8 cellular contexts compared by ENCODE assay signal in genomic region chr3:66407281-66408218, GRCh38.
DNase-seq lines count a peak whose midpoint lies in the region; ATAC-seq and TF ChIP-seq lines count a peak whose summit lies in the region.

No MANE protein-coding gene starts in this region.

- H3K27me3 ChIP-seq in trophoblast cell (ENCODE audit: insufficient read depth, low read length): no peaks in the 10 kb centered on the region
- no peaks in the 10 kb centered on the region for H3K27me3 ChIP-seq in upper lobe of left lung

- no CpG with 5 or more reads among the region's 23 CpGs for WGBS in trophoblast cell (ENCODE audit: extremely low coverage, insufficient coverage, insufficient read length)
- WGBS in upper lobe of left lung, 2 donors: 62 to 72% methylated on average over 9 to 23 of the region's 23 CpGs

- no peak overlapping the region for H4K12ac ChIP-seq in trophoblast cell (ENCODE audit: low read depth, low read length)

- H2BK12ac ChIP-seq in trophoblast cell (ENCODE audit: low read length): no peak overlapping the region

- DNase-seq in NCI-H524 (lab: John Stamatoyannopoulos, UW) (peak; percentile 38 to 71), NCI-H524 treated with DMSO at 0.1 percent for 48 hours (lab: John Stamatoyannopoulos, UW) (no peak), germinal center (ENCODE audit: low spot score) (peak; percentile 87), trophoblast cell (peak; percentile 52 to 85), upper lobe of left lung (peak; percentile 65 to 73)
- peak; percentile 63 for DNase-seq in activated T-helper 9 cell treated with anti-CD3 and anti-CD28 coated beads, Interleukin-2, amount 50 U/mL, for 16 hours (ENCODE audit: low read depth)

- no peak overlapping the region for H3K14ac ChIP-seq in trophoblast cell (ENCODE audit: low read length)

- peak; percentile 72 for ATAC-seq in HG02588 (IDR thresholded peaks at IDR 0.05; ENCODE audit: unreplicated experiment)
- peak; percentile 75 to 82 for ATAC-seq in upper lobe of left lung (ENCODE audit: low FRiP score in 2 of 2)

- no peak overlapping the region for H2AFZ ChIP-seq in trophoblast cell (ENCODE audit: insufficient read depth, low read length, poor library complexity)

- H3K36me3 ChIP-seq in trophoblast cell (ENCODE audit: control insufficient read depth in 1 of 2, insufficient read depth in 2 of 2, low read length in 2 of 2) (no peaks in the 10 kb centered on the region), upper lobe of left lung (peaks cover 29 to 88% (median 43%) of the 10 kb centered on the region in 4 donors)

- H2BK5ac ChIP-seq in trophoblast cell (ENCODE audit: low read depth, low read length, poor library complexity): no peak overlapping the region

- peak; percentile 84 to 94 (median 89) for TF ChIP-seq CTCF in upper lobe of left lung (IDR thresholded peaks at IDR 0.05)

- H3K4ac ChIP-seq in trophoblast cell (ENCODE audit: low read depth, low read length): no peak overlapping the region

- no peak overlapping the region for H3K4me2 ChIP-seq in trophoblast cell (ENCODE audit: low read length)

- H2AK5ac ChIP-seq in trophoblast cell (ENCODE audit: low read length): no peak overlapping the region

- H3K27ac ChIP-seq in trophoblast cell (ENCODE audit: low read depth, low read length) (no peak overlapping the region), upper lobe of left lung (no peak overlapping the region)

- H3K4me1 ChIP-seq in trophoblast cell (ENCODE audit: control insufficient read depth in 1 of 2, insufficient read depth in 2 of 2, low read length in 2 of 2) (peaks cover 4 to 6% of the 10 kb centered on the region in 2 experiments), upper lobe of left lung (peaks cover 0 to 8% (median 3%) of the 10 kb centered on the region in 4 donors)

- H3K9me3 ChIP-seq in trophoblast cell (ENCODE audit: insufficient read depth, low read depth, low read length) (peaks cover 1% of the 10 kb centered on the region), upper lobe of left lung (no peaks in the 10 kb centered on the region)

- H4K91ac ChIP-seq in trophoblast cell (ENCODE audit: low read depth, low read length): no peak overlapping the region

- no peak overlapping the region for H3K18ac ChIP-seq in trophoblast cell (ENCODE audit: low read length)

- TF ChIP-seq EP300 in upper lobe of left lung (IDR thresholded peaks at IDR 0.05): no peak

- no peak for TF ChIP-seq POLR2A in upper lobe of left lung (IDR thresholded peaks at IDR 0.05)

- H3K79me1 ChIP-seq in trophoblast cell (ENCODE audit: low read length): no peaks in the 10 kb centered on the region

- no peak overlapping the region for H4K8ac ChIP-seq in trophoblast cell (ENCODE audit: low read depth, low read length)

- no peak overlapping the region for H3K9ac ChIP-seq in trophoblast cell (ENCODE audit: low read length)

- H3K4me3 ChIP-seq in trophoblast cell (ENCODE audit: low read depth, low read length) (no peak overlapping the region), upper lobe of left lung (no peak overlapping the region)

- H3K23ac ChIP-seq in trophoblast cell (ENCODE audit: low read length): no peak overlapping the region

- H3K79me2 ChIP-seq in trophoblast cell (ENCODE audit: control insufficient read depth, insufficient read depth, low read length, poor library complexity): no peaks in the 10 kb centered on the region

- no peak overlapping the region for H2BK120ac ChIP-seq in trophoblast cell (ENCODE audit: insufficient read depth, low read length, poor library complexity)

TF ChIP-seq in PFSK-1, 5 proteins besides CTCF, POLR2A, EP300 and RAD21:
- TF ChIP-seq FOXP2 (optimal IDR thresholded peaks at IDR 0.05; ENCODE audit: borderline replicate concordance, extremely low read depth, extremely low read length, insufficient read depth): peak; percentile 50
- TF ChIP-seq SIN3A (IDR thresholded peaks at IDR 0.05; ENCODE audit: borderline replicate concordance, insufficient read depth, low read length): no peak
- no peak for TF ChIP-seq POLR2AphosphoS5 (IDR thresholded peaks at IDR 0.05; ENCODE audit: low read depth, low read length)
